In genomic region chr19:33429891-33430673, GRCh38 we compare ENCODE assay signal across 10 cellular contexts. TPM values are rescaled to one million over a fixed set of nuclear protein-coding genes. Genes with fewer than 3 reads are reported as not detected.
DNase-seq lines count a peak whose midpoint lies in the region; ATAC-seq and TF ChIP-seq lines count a peak whose summit lies in the region.
"Had no signal": no experiment of that assay in that cellular context is flagged by ENCODE, and none has a peak within 500 bp of the region (broad histone marks: within the 10 kb centered on the region; RNA-seq: fewer than 3 reads in every experiment).

No MANE protein-coding gene starts in this region.

- no peak overlapping the region for H3K23ac ChIP-seq in mesenchymal stem cell (ENCODE audit: low read length in 2 of 2)

- no peak overlapping the region for H3K18ac ChIP-seq in mesenchymal stem cell (ENCODE audit: low read depth in 1 of 2, low read length in 2 of 2)

- H3K4me3 Mint-ChIP-seq in activated T-helper 1 cell treated with anti-CD3 and anti-CD28 coated beads, Interleukin-12 subunit alpha, Interleukin-12 subunit beta, Interleukin-2, Interleukin-4 antibody, amounts not matched to agents 30 ng/mL and 10 ng/mL and 1 ng/mL, durations not matched to agents 14 hours and 24 hours and 36 hours = no peak overlapping the region

- peaks cover 6% of the 10 kb centered on the region for H3K4me1 Mint-ChIP-seq in activated T-helper 1 cell treated with anti-CD3 and anti-CD28 coated beads, Interleukin-12 subunit alpha, Interleukin-12 subunit beta, Interleukin-2, Interleukin-4 antibody, amounts not matched to agents 30 ng/mL and 10 ng/mL and 1 ng/mL, durations not matched to agents 14 hours and 24 hours and 36 hours (ENCODE audit: low read depth)

- H3K27ac ChIP-seq in spleen = peak overlapping the region in 3 of 8 donors; percentile 6 to 26 (median 20)
- no peak overlapping the region for H3K27ac ChIP-seq in mesenchymal stem cell (ENCODE audit: low read length, poor library complexity, severe bottlenecking)
- H3K27ac ChIP-seq: foreskin keratinocyte, stomach had no signal

- intact Hi-C loops in activated T-helper 1 cell treated with anti-CD3 and anti-CD28 coated beads, Interleukin-12 subunit alpha, Interleukin-12 subunit beta, Interleukin-2, Interleukin-4 antibody, amounts not matched to agents 30 ng/mL and 10 ng/mL and 1 ng/mL, durations not matched to agents 14 hours and 24 hours and 36 hours (cut with micrococcal nuclease) = no loop called here
- intact Hi-C loops in spleen (cut with DNase I; ENCODE audit: low total_unique reads) = loop anchor here (5.0 kb wide), 1 partner anchor 342 kb away; no protein-coding TSS in a partner anchor

- no peak overlapping the region for H3K4me3 ChIP-seq in spleen
- no peak overlapping the region for H3K4me3 ChIP-seq in mesenchymal stem cell (ENCODE audit: insufficient read depth in 1 of 2, low read depth in 1 of 2, low read length in 2 of 2)
- H3K4me3 ChIP-seq: stomach had no signal

- H3K9me3 ChIP-seq in spleen = no peaks in the 10 kb centered on the region
- no peaks in the 10 kb centered on the region for H3K9me3 ChIP-seq in mesenchymal stem cell (ENCODE audit: control insufficient read depth, low read length)
- H3K9me3 ChIP-seq: stomach had no signal

- no peak overlapping the region for H3K9ac ChIP-seq in mesenchymal stem cell (ENCODE audit: low read length)

- H3K4ac ChIP-seq in mesenchymal stem cell (ENCODE audit: low read depth in 1 of 2, low read length in 2 of 2) = no peak overlapping the region

- no peak for ATAC-seq in HG02623 (IDR thresholded peaks at IDR 0.05; ENCODE audit: unreplicated experiment)

- H3K27me3 Mint-ChIP-seq in activated T-helper 1 cell treated with anti-CD3 and anti-CD28 coated beads, Interleukin-12 subunit alpha, Interleukin-12 subunit beta, Interleukin-2, Interleukin-4 antibody, amounts not matched to agents 30 ng/mL and 10 ng/mL and 1 ng/mL, durations not matched to agents 14 hours and 24 hours and 36 hours (ENCODE audit: insufficient read depth) = peaks cover 2% of the 10 kb centered on the region

- H3K4me2 ChIP-seq in mesenchymal stem cell (ENCODE audit: low read length, poor library complexity, severe bottlenecking) = no peak overlapping the region

- WGBS in spleen, 5 donors = 69 to 77% (median 75%) methylated on average over 15 to 17 of the region's 17 CpGs
- 78% methylated on average over 16 of the region's 17 CpGs for WGBS in mesenchymal stem cell

- no peak overlapping the region for H2BK5ac ChIP-seq in mesenchymal stem cell (ENCODE audit: low read depth, low read length, poor library complexity, severe bottlenecking)

- no peak for TF ChIP-seq CTCF in spleen (IDR thresholded peaks at IDR 0.05 in 8 of 11, conservative IDR thresholded peaks at IDR 0.05 in 3 of 11)

- no peak overlapping the region for H4K8ac ChIP-seq in mesenchymal stem cell (ENCODE audit: low read length)

- no peak overlapping the region for H2AFZ ChIP-seq in mesenchymal stem cell (ENCODE audit: low read depth, low read length)

- no peak overlapping the region for H4K91ac ChIP-seq in mesenchymal stem cell (ENCODE audit: low read length)

- H3K36me3 ChIP-seq in spleen = no peaks in the 10 kb centered on the region
- H3K36me3 ChIP-seq in mesenchymal stem cell (ENCODE audit: control insufficient read depth in 1 of 2, insufficient read depth in 2 of 2, low read depth in 1 of 2, low read length in 2 of 2) = peaks cover 0 to 8% of the 10 kb centered on the region in 2 experiments

- DNase-seq in activated T-helper 1 cell treated with Interleukin-2 at 50 U/mL for 16 hours (ENCODE audit: low read depth) (peak; percentile 9), NCI-H524 treated with DMSO at 0.1 percent for 48 hours (lab: John Stamatoyannopoulos, UW) (peak; percentile 83), spleen (peak; percentile 72), SKM-1 (lab: John Stamatoyannopoulos, UW; ENCODE audit: unreplicated experiment) (no peak), mesenchymal stem cell (no peak)
- DNase-seq in activated T-helper 1 cell treated with anti-CD3 and anti-CD28 coated beads, Interleukin-12 subunit alpha, Interleukin-12 subunit beta, Interleukin-2, Interleukin-4 antibody, amounts not matched to agents 30 ng/mL and 10 ng/mL and 1 ng/mL, durations not matched to agents 14 hours and 24 hours and 36 hours (ENCODE audit: low spot score) = no peak
- peak; percentile 47 for DNase-seq in central memory CD4-positive, alpha-beta T cell
- DNase-seq: foreskin keratinocyte had no signal

- H3K4me1 ChIP-seq in spleen (peaks cover 0 to 12% (median 3%) of the 10 kb centered on the region in 6 donors), mesenchymal stem cell (ENCODE audit: control insufficient read depth, insufficient read depth, low read depth, low read length) (peaks cover 8% of the 10 kb centered on the region)
- H3K4me1 ChIP-seq: foreskin keratinocyte had no signal

- H3K9me3 Mint-ChIP-seq in activated T-helper 1 cell treated with anti-CD3 and anti-CD28 coated beads, Interleukin-12 subunit alpha, Interleukin-12 subunit beta, Interleukin-2, Interleukin-4 antibody, amounts not matched to agents 30 ng/mL and 10 ng/mL and 1 ng/mL, durations not matched to agents 14 hours and 24 hours and 36 hours = no peaks in the 10 kb centered on the region

- H2BK12ac ChIP-seq in mesenchymal stem cell (ENCODE audit: low read length in 2 of 2) = no peak overlapping the region

- H3K79me1 ChIP-seq in mesenchymal stem cell (replicated peaks; ENCODE audit: low read length, poor library complexity, severe bottlenecking) = no peaks in the 10 kb centered on the region

- H3K27ac Mint-ChIP-seq in activated T-helper 1 cell treated with anti-CD3 and anti-CD28 coated beads, Interleukin-12 subunit alpha, Interleukin-12 subunit beta, Interleukin-2, Interleukin-4 antibody, amounts not matched to agents 30 ng/mL and 10 ng/mL and 1 ng/mL, durations not matched to agents 14 hours and 24 hours and 36 hours = no peak overlapping the region

- no peak overlapping the region for H2AK5ac ChIP-seq in mesenchymal stem cell (ENCODE audit: low read length, severe bottlenecking)

- no peak overlapping the region for H2BK120ac ChIP-seq in mesenchymal stem cell (ENCODE audit: low read depth, low read length)

- TF ChIP-seq POLR2A in spleen (IDR thresholded peaks at IDR 0.05) = no peak

- H3K27me3 ChIP-seq in spleen (replicated peaks in 1 of 7) (no peaks in the 10 kb centered on the region), mesenchymal stem cell (ENCODE audit: control insufficient read depth in 1 of 2, insufficient read depth in 1 of 2, low read length in 2 of 2) (peaks cover 0 to 5% of the 10 kb centered on the region in 2 experiments)
- H3K27me3 ChIP-seq: stomach had no signal

- H3K36me3 Mint-ChIP-seq in activated T-helper 1 cell treated with anti-CD3 and anti-CD28 coated beads, Interleukin-12 subunit alpha, Interleukin-12 subunit beta, Interleukin-2, Interleukin-4 antibody, amounts not matched to agents 30 ng/mL and 10 ng/mL and 1 ng/mL, durations not matched to agents 14 hours and 24 hours and 36 hours (ENCODE audit: low read depth) = no peaks in the 10 kb centered on the region

- no peak overlapping the region for H2BK15ac ChIP-seq in mesenchymal stem cell (ENCODE audit: low read depth, poor library complexity, severe bottlenecking)

- H3K14ac ChIP-seq in mesenchymal stem cell (ENCODE audit: low read length in 2 of 2) = no peak overlapping the region

RNA-seq across cellular contexts. Expression of gene CEBPG, which starts 56.6 kb away (rescaled TPM):
- total RNA-seq in activated T-helper 1 cell treated with anti-CD3 and anti-CD28 coated beads, Interleukin-12 subunit alpha, Interleukin-12 subunit beta, Interleukin-2, Interleukin-4 antibody, amounts not matched to agents 30 ng/mL and 10 ng/mL and 1 ng/mL, durations not matched to agents 14 hours and 24 hours and 36 hours = 30.4 and 31.3 TPM in 2 replicates
- total RNA-seq in spleen = 10 to 100 TPM; 14.2 to 21.1 (median 16.5) TPM
- polyA plus RNA-seq in spleen = 10 to 100 TPM in 1 of 3 donors, 1 to 10 TPM in 2; 9.3 to 15.6 (median 9.9) TPM
- polyA plus RNA-seq in mesenchymal stem cell (2013, experiment 1 of 2) = 12.3 TPM
- polyA plus RNA-seq in mesenchymal stem cell (2013, experiment 2 of 2) = 12.5 TPM

Comparison
In these comparisons a context has a peak if more than half of its experiments do, and no peak if none do; other contexts are left out.
1. DNase-seq: peak in activated T-helper 1 cell treated with Interleukin-2 at 50 U/mL for 16 hours (single experiment), NCI-H524 treated with DMSO at 0.1 percent for 48 hours (single experiment), central memory CD4-positive, alpha-beta T cell (single experiment) and spleen (single experiment); none in activated T-helper 1 cell treated with anti-CD3 and anti-CD28 coated beads, Interleukin-12 subunit alpha, Interleukin-12 subunit beta, Interleukin-2, Interleukin-4 antibody, amounts not matched to agents 30 ng/mL and 10 ng/mL and 1 ng/mL, durations not matched to agents 14 hours and 24 hours and 36 hours (single experiment), SKM-1 (single experiment) and mesenchymal stem cell (single experiment).